ENCODE assay signal across 2 cellular contexts in genomic region chr2:133198678-133199077, GRCh38.
TF ChIP-seq lines count a peak whose summit lies in the region.

No MANE protein-coding gene starts in this region.

TF ChIP-seq in liver, 16 proteins besides CTCF, POLR2A, EP300 and RAD21 (continued from another document):
- TF ChIP-seq ZBTB33 (IDR thresholded peaks at IDR 0.05) (peak; percentile 47), RXRA (IDR thresholded peaks at IDR 0.05) (peak; percentile 39 to 54), YY1 (IDR thresholded peaks at IDR 0.05) (no peak), FOXA1 (IDR thresholded peaks at IDR 0.05) (peak; percentile 49), MAX (IDR thresholded peaks at IDR 0.05) (peak; percentile 25), HNF4G (IDR thresholded peaks at IDR 0.05) (peak; percentile 60), NR2F2 (IDR thresholded peaks at IDR 0.05) (no peak), JUND (IDR thresholded peaks at IDR 0.05) (peak in 1 of 2 donors; percentile 48), HNF4A (conservative IDR thresholded peaks at IDR 0.05) (peak; percentile 80 to 82), GABPA (IDR thresholded peaks at IDR 0.05 in 1 of 2, conservative IDR thresholded peaks at IDR 0.05 in 1 of 2) (no peak), REST (IDR thresholded peaks at IDR 0.05) (no peak), TAF1 (conservative IDR thresholded peaks at IDR 0.05) (no peak), SP1 (IDR thresholded peaks at IDR 0.05) (peak; percentile 60), FOXA2 (IDR thresholded peaks at IDR 0.05) (peak; percentile 40)
TF ChIP-seq in liver: peak in this region for 9.

TF ChIP-seq in HepG2, 621 proteins besides CTCF, POLR2A, EP300 and RAD21 (continued from another document):
- TF ChIP-seq CSRNP1 (CRISPR knock-in tag; IDR thresholded peaks at IDR 0.05) (no peak), ZNF674 (CRISPR knock-in tag; IDR thresholded peaks at IDR 0.05; ENCODE audit: low read depth) (no peak), RXRA (CRISPR knock-in tag; IDR thresholded peaks at IDR 0.05) (no peak), MTERF4 (CRISPR knock-in tag; IDR thresholded peaks at IDR 0.05) (no peak)
